In genomic region chr16:85079785-85080602, GRCh38 we compare ENCODE assay signal across 1 cellular context.
A peak's percentile ranks its signal among the peaks of the same experiment; 100 is the strongest.
TF ChIP-seq lines count a peak whose summit lies in the region.

No MANE protein-coding gene starts in this region.

TF ChIP-seq in GM12878, 131 proteins besides CTCF, POLR2A, EP300 and RAD21 (continued from another document):
- TF ChIP-seq ZBTB40 (IDR thresholded peaks at IDR 0.05; ENCODE audit: borderline replicate concordance) (peak; percentile 52), NRF1 (conservative IDR thresholded peaks at IDR 0.05; ENCODE audit: low read depth, low read length) (no peak), ASH2L (IDR thresholded peaks at IDR 0.05; ENCODE audit: borderline replicate concordance, low read depth) (no peak), IRF4 (IDR thresholded peaks at IDR 0.05; ENCODE audit: low read depth, low read length) (no peak)
